ENCODE assay signal across 27 cellular contexts in genomic region chrX:122545778-122546177, GRCh38.
"Had no signal": no experiment of that assay in that cellular context is flagged by ENCODE, and none has a peak within 500 bp of the region (broad histone marks: within the 10 kb centered on the region; RNA-seq: fewer than 3 reads in every experiment).

No MANE protein-coding gene starts in this region.

- H3K27me3 ChIP-seq: stomach, suprapubic skin, testis, thyroid gland, tibial artery, tibial nerve, transverse colon, upper lobe of left lung, upper lobe of right lung, uterus, vagina had no signal

- H3K27me3 Mint-ChIP-seq: stimulated activated memory B cell treated with anti-CD40 and anti-IgM and Interleukin-4, amounts not matched to agents 10 μg/mL and 1 μg/mL and 100 μg/mL, for 72 hours; stimulated activated naive B cell treated with anti-CD40 and anti-IgM and Interleukin-4, amounts not matched to agents 10 μg/mL and 1 μg/mL and 100 μg/mL, for 72 hours; stimulated activated naive CD8-positive, alpha-beta T cell treated with anti-CD3 and anti-CD28 coated beads, Interleukin-15, amount 100 ng/mL, for 72 hours; stimulated activated naive CD8-positive, alpha-beta T cell treated with anti-CD3 and anti-CD28 coated beads, Interleukin-15, Interleukin-2, amounts not matched to agents 100 ng/mL and 50 ng/mL, for 24 hours; type B pancreatic cell had no signal

- FAIRE-seq: urothelium cell line had no signal

- H3K27ac Mint-ChIP-seq: stimulated activated effector memory CD8-positive, alpha-beta T cell treated with anti-CD3 and anti-CD28 coated beads, Interleukin-12 subunit alpha, Interleukin-12 subunit beta, amount 100 ng/mL, for 72 hours; stimulated activated memory B cell treated with anti-CD40 and anti-IgM and Interleukin-4, amounts not matched to agents 10 μg/mL and 1 μg/mL and 100 μg/mL, for 72 hours; stimulated activated naive B cell treated with anti-CD40 and anti-IgM and Interleukin-4, amounts not matched to agents 10 μg/mL and 1 μg/mL and 100 μg/mL, for 72 hours; stimulated activated naive CD8-positive, alpha-beta T cell treated with anti-CD3 and anti-CD28 coated beads, Interleukin-15, amount 100 ng/mL, for 72 hours; stimulated activated naive CD8-positive, alpha-beta T cell treated with anti-CD3 and anti-CD28 coated beads, Interleukin-15, Interleukin-2, amounts not matched to agents 100 ng/mL and 50 ng/mL, for 24 hours; type B pancreatic cell had no signal

- H3K9me3 ChIP-seq: stomach, suprapubic skin, testis, thoracic aorta, thyroid gland, tibial artery, tibial nerve, transverse colon, upper lobe of left lung, upper lobe of right lung, uterus, vagina had no signal

- H3K4me3 ChIP-seq: stomach, suprapubic skin, testis, thoracic aorta, thyroid gland, tibial artery, tibial nerve, transverse colon, upper lobe of left lung, upper lobe of right lung, uterus, vagina had no signal

- H3K9me3 Mint-ChIP-seq: stimulated activated memory B cell treated with anti-CD40 and anti-IgM and Interleukin-4, amounts not matched to agents 10 μg/mL and 1 μg/mL and 100 μg/mL, for 72 hours; stimulated activated naive CD8-positive, alpha-beta T cell treated with anti-CD3 and anti-CD28 coated beads, Interleukin-15, amount 100 ng/mL, for 72 hours; type B pancreatic cell had no signal

- H3K4me1 ChIP-seq: stomach, suprapubic skin, testis, thyroid gland, tibial artery, tibial nerve, transverse colon, upper lobe of left lung, upper lobe of right lung, uterus, vagina had no signal

- H3K4me3 Mint-ChIP-seq: stimulated activated effector memory CD8-positive, alpha-beta T cell treated with anti-CD3 and anti-CD28 coated beads, Interleukin-12 subunit alpha, Interleukin-12 subunit beta, amount 100 ng/mL, for 72 hours; stimulated activated memory B cell treated with anti-CD40 and anti-IgM and Interleukin-4, amounts not matched to agents 10 μg/mL and 1 μg/mL and 100 μg/mL, for 72 hours; stimulated activated naive B cell treated with anti-CD40 and anti-IgM and Interleukin-4, amounts not matched to agents 10 μg/mL and 1 μg/mL and 100 μg/mL, for 72 hours; stimulated activated naive CD8-positive, alpha-beta T cell treated with anti-CD3 and anti-CD28 coated beads, Interleukin-15, amount 100 ng/mL, for 72 hours; stimulated activated naive CD8-positive, alpha-beta T cell treated with anti-CD3 and anti-CD28 coated beads, Interleukin-15, Interleukin-2, amounts not matched to agents 100 ng/mL and 50 ng/mL, for 24 hours; type B pancreatic cell had no signal

- DNase-seq: stimulated activated CD4-positive, alpha-beta T cell treated with anti-CD3 and anti-CD28 coated beads, Interleukin-2, amount 100 ng/mL, for 48 hours; stimulated activated CD4-positive, alpha-beta T cell treated with anti-CD3 and anti-CD28 coated beads, Interleukin-4, amount 100 ng/mL, for 1 hour; stimulated activated CD4-positive, alpha-beta T cell treated with anti-CD3 and anti-CD28 coated beads, Interleukin-4, amount 100 ng/mL, for 4 hours; stimulated activated CD8-positive, alpha-beta memory T cell treated with anti-CD3 and anti-CD28 coated beads, Interleukin-4, amount 100 ng/mL, for 48 hours; stimulated activated naive B cell treated with anti-CD40 and anti-IgM and Interleukin-4, amounts not matched to agents 10 μg/mL and 1 μg/mL and 100 μg/mL, for 72 hours; stimulated activated naive CD4-positive, alpha-beta T cell; stimulated activated naive CD4-positive, alpha-beta T cell treated with Interleukin-2 at 50 U/mL for 16 hours; stimulated activated naive CD8-positive, alpha-beta T cell treated with anti-CD3 and anti-CD28 coated beads, Interleukin-15, amount 100 ng/mL, for 72 hours; stimulated activated naive CD8-positive, alpha-beta T cell treated with anti-CD3 and anti-CD28 coated beads, Interleukin-15, Interleukin-2, amounts not matched to agents 100 U/mL and 50 U/mL, for 24 hours; stomach; substantia nigra; testis; thyroid gland; tibial artery; transverse colon; upper lobe of left lung; upper lobe of right lung; uterus had no signal

- H3K27ac ChIP-seq: stomach, suprapubic skin, testis, thoracic aorta, thyroid gland, tibial artery, tibial nerve, transverse colon, upper lobe of left lung, upper lobe of right lung, uterus, vagina had no signal

- H3K36me3 ChIP-seq: stomach, suprapubic skin, thoracic aorta, thyroid gland, tibial artery, tibial nerve, transverse colon, upper lobe of left lung, upper lobe of right lung, uterus, vagina had no signal

- ATAC-seq: stimulated activated effector memory CD8-positive, alpha-beta T cell treated with anti-CD3 and anti-CD28 coated beads, Interleukin-12 subunit alpha, Interleukin-12 subunit beta, amount 100 ng/mL, for 72 hours; stimulated activated memory B cell treated with anti-CD40 and anti-IgM and Interleukin-4, amounts not matched to agents 10 μg/mL and 1 μg/mL and 100 μg/mL, for 72 hours; stimulated activated naive B cell treated with anti-CD40 and anti-IgM and Interleukin-4, amounts not matched to agents 10 μg/mL and 1 μg/mL and 100 μg/mL, for 72 hours; stimulated activated naive CD8-positive, alpha-beta T cell treated with anti-CD3 and anti-CD28 coated beads, Interleukin-15, amount 100 ng/mL, for 72 hours; stimulated activated naive CD8-positive, alpha-beta T cell treated with anti-CD3 and anti-CD28 coated beads, Interleukin-15, Interleukin-2, amounts not matched to agents 100 U/mL and 50 U/mL, for 24 hours; upper lobe of right lung had no signal

- H3K36me3 Mint-ChIP-seq: stimulated activated effector memory CD8-positive, alpha-beta T cell treated with anti-CD3 and anti-CD28 coated beads, Interleukin-12 subunit alpha, Interleukin-12 subunit beta, amount 100 ng/mL, for 72 hours; stimulated activated memory B cell treated with anti-CD40 and anti-IgM and Interleukin-4, amounts not matched to agents 10 μg/mL and 1 μg/mL and 100 μg/mL, for 72 hours; stimulated activated naive B cell treated with anti-CD40 and anti-IgM and Interleukin-4, amounts not matched to agents 10 μg/mL and 1 μg/mL and 100 μg/mL, for 72 hours; type B pancreatic cell had no signal

- H3K4me1 Mint-ChIP-seq: stimulated activated effector memory CD8-positive, alpha-beta T cell treated with anti-CD3 and anti-CD28 coated beads, Interleukin-12 subunit alpha, Interleukin-12 subunit beta, amount 100 ng/mL, for 72 hours; stimulated activated memory B cell treated with anti-CD40 and anti-IgM and Interleukin-4, amounts not matched to agents 10 μg/mL and 1 μg/mL and 100 μg/mL, for 72 hours; stimulated activated naive B cell treated with anti-CD40 and anti-IgM and Interleukin-4, amounts not matched to agents 10 μg/mL and 1 μg/mL and 100 μg/mL, for 72 hours; stimulated activated naive CD8-positive, alpha-beta T cell treated with anti-CD3 and anti-CD28 coated beads, Interleukin-15, amount 100 ng/mL, for 72 hours had no signal
